In genomic region chr9:78713746-78714405, GRCh38 we compare ENCODE assay signal across 12 cellular contexts.
DNase-seq lines count a peak whose midpoint lies in the region; ATAC-seq and TF ChIP-seq lines count a peak whose summit lies in the region.
"Had no signal": no experiment of that assay in that cellular context is flagged by ENCODE, and none has a peak within 500 bp of the region (broad histone marks: within the 10 kb centered on the region; RNA-seq: fewer than 3 reads in every experiment).

No MANE protein-coding gene starts in this region.

- H3K9ac ChIP-seq in MM.1S (ENCODE audit: low read length), result no peak overlapping the region

- H3K27me3 ChIP-seq in MM.1S (replicated peaks; ENCODE audit: insufficient read depth, low read length) (peaks cover 10% of the 10 kb centered on the region; the same call in 1 of the 2 replicates), osteoblast (ENCODE audit: insufficient read depth, low read length) (no peaks in the 10 kb centered on the region), breast epithelium (no peaks in the 10 kb centered on the region)
- H3K27me3 ChIP-seq: esophagus squamous epithelium had no signal

- DNase-seq in EH (ENCODE audit: low read depth) (peak; percentile 96), MM.1S (peak; percentile 15), astrocyte of the cerebellum (ENCODE audit: low read depth) (peak; percentile 74), osteoblast (ENCODE audit: insufficient read length, low spot score, missing footprints) (peak; percentile 41), 8988T (no peak), breast epithelium (ENCODE audit: low spot score in 2 of 2) (no peak)
- DNase-seq: activated CD8-positive, alpha-beta T cell treated with anti-CD3 and anti-CD28 coated beads, Interleukin-2, amount 10 ng/mL, durations not matched to agents 7 days and 5 days; esophagus squamous epithelium; NCI-H187 treated with DMSO at 0.1 percent for 48 hours; right cardiac atrium had no signal

- H4K20me1 ChIP-seq in MM.1S (ENCODE audit: insufficient read depth, low read length) (no peaks in the 10 kb centered on the region), osteoblast (ENCODE audit: insufficient read depth, low read length) (no peaks in the 10 kb centered on the region)

- in situ Hi-C loops in astrocyte of the cerebellum (cut with HindIII; ENCODE audit: low sequenced_read_pairs), result no loop called here

- H2AFZ ChIP-seq in MM.1S (ENCODE audit: low read length) (no peak overlapping the region), osteoblast (ENCODE audit: low read length) (no peak overlapping the region)

- H3K79me2 ChIP-seq in MM.1S (ENCODE audit: low read length) (no peaks in the 10 kb centered on the region), osteoblast (ENCODE audit: insufficient read depth, low read length) (no peaks in the 10 kb centered on the region)

- ATAC-seq in HG02678 (IDR thresholded peaks at IDR 0.05; ENCODE audit: unreplicated experiment) (no peak), GM21528 (IDR thresholded peaks at IDR 0.05; ENCODE audit: low FRiP score, unreplicated experiment) (no peak)
- ATAC-seq: activated CD8-positive, alpha-beta T cell treated with anti-CD3 and anti-CD28 coated beads, Interleukin-2, amount 10 ng/mL, durations not matched to agents 7 days and 5 days; right cardiac atrium had no signal

- H3K4me3 ChIP-seq in MM.1S (ENCODE audit: low read length) (no peak overlapping the region), astrocyte of the cerebellum (ENCODE audit: low read depth, low read length) (no peak overlapping the region), osteoblast (ENCODE audit: insufficient read depth, low read length) (no peak overlapping the region), breast epithelium (no peak overlapping the region)
- H3K4me3 ChIP-seq: esophagus squamous epithelium had no signal

- H3K9me3 ChIP-seq in MM.1S (replicated peaks; ENCODE audit: insufficient read depth, low read length) (no peaks in the 10 kb centered on the region), osteoblast (ENCODE audit: low read depth, low read length) (no peaks in the 10 kb centered on the region), breast epithelium (no peaks in the 10 kb centered on the region)
- H3K9me3 ChIP-seq: esophagus squamous epithelium had no signal

- TF ChIP-seq CTCF in MM.1S (IDR thresholded peaks at IDR 0.05; ENCODE audit: low read length), result no peak
- TF ChIP-seq CTCF in astrocyte of the cerebellum (IDR thresholded peaks at IDR 0.05; ENCODE audit: low read depth, low read length, missing control alignments), result no peak
- no peak for TF ChIP-seq CTCF in osteoblast (IDR thresholded peaks at IDR 0.05; ENCODE audit: extremely low read depth, low read depth, low read length)
- no peak for TF ChIP-seq CTCF in breast epithelium (IDR thresholded peaks at IDR 0.05)

- H3K4me1 ChIP-seq in MM.1S (ENCODE audit: low read length) (no peaks in the 10 kb centered on the region), osteoblast (ENCODE audit: insufficient read depth, low read length) (peaks cover 25% of the 10 kb centered on the region), breast epithelium (no peaks in the 10 kb centered on the region)
- H3K4me1 ChIP-seq: esophagus squamous epithelium had no signal

- intact Hi-C loops in breast epithelium (cut with DNase I; ENCODE audit: low total_unique reads), result no loop called here

- H3K36me3 ChIP-seq in MM.1S (replicated peaks; ENCODE audit: insufficient read depth, low read length) (no peaks in the 10 kb centered on the region), osteoblast (ENCODE audit: insufficient read depth, low read length) (no peaks in the 10 kb centered on the region), breast epithelium (no peaks in the 10 kb centered on the region)
- H3K36me3 ChIP-seq: esophagus squamous epithelium had no signal

- no peak for TF ChIP-seq POLR2A in breast epithelium (IDR thresholded peaks at IDR 0.05)

- no peak overlapping the region for H3K4me2 ChIP-seq in MM.1S (ENCODE audit: low read depth, low read length)
- H3K4me2 ChIP-seq in osteoblast (ENCODE audit: insufficient read depth, low read length), result peak overlapping the region; percentile 44

- H3F3A ChIP-seq in MM.1S (ENCODE audit: insufficient read depth, low read length), result no peaks in the 10 kb centered on the region

- H3K27ac ChIP-seq in MM.1S (ENCODE audit: low read length), result no peak overlapping the region
- peak overlapping the region; percentile 90 for H3K27ac ChIP-seq in osteoblast (ENCODE audit: low read depth, low read length)
- no peak overlapping the region for H3K27ac ChIP-seq in breast epithelium
- H3K27ac ChIP-seq: esophagus squamous epithelium had no signal

- no peaks in the 10 kb centered on the region for H3K9me2 ChIP-seq in MM.1S (replicated peaks; ENCODE audit: insufficient read depth, low read length)

Comparison
In these comparisons a context has a peak if more than half of its experiments do, and no peak if none do; other contexts are left out.
1. DNase-seq: peak in EH (single experiment), MM.1S (single experiment), astrocyte of the cerebellum (single experiment) and osteoblast (single experiment); none in 8988T (single experiment) and breast epithelium (0 of 2).